13 cellular contexts compared by ENCODE assay signal in genomic region chr21:32240708-32241433, GRCh38. TPM values are rescaled to one million over a fixed set of nuclear protein-coding genes. Genes with fewer than 3 reads are reported as not detected.
DNase-seq lines count a peak whose midpoint lies in the region; ATAC-seq, FAIRE-seq and TF ChIP-seq lines count a peak whose summit lies in the region.
"Had no signal": no experiment of that assay in that cellular context is flagged by ENCODE, and none has a peak within 500 bp of the region (broad histone marks: within the 10 kb centered on the region; RNA-seq: fewer than 3 reads in every experiment).

No MANE protein-coding gene starts in this region.

- ATAC-seq in GM19351 (IDR thresholded peaks at IDR 0.05; ENCODE audit: unreplicated experiment): peak; percentile 65

- H3K9me3 Mint-ChIP-seq in T-helper 2 cell treated with Interferon-gamma antibody and Interleukin-4, amounts not matched to agents 5 μg/mL and 100 μg/mL, for 36 hours: peaks cover 10% of the 10 kb centered on the region
- H3K9me3 Mint-ChIP-seq: activated naive CD8-positive, alpha-beta T cell treated with anti-CD3 and anti-CD28 coated beads for 36 hours had no signal

- H3K27me3 Mint-ChIP-seq in T-helper 2 cell treated with Interferon-gamma antibody and Interleukin-4, amounts not matched to agents 5 μg/mL and 100 μg/mL, for 36 hours (ENCODE audit: low read depth): peaks cover 12% of the 10 kb centered on the region
- H3K27me3 Mint-ChIP-seq: activated naive CD8-positive, alpha-beta T cell treated with anti-CD3 and anti-CD28 coated beads for 36 hours had no signal

- FAIRE-seq in GM12891 (lab: Jason Lieb, UNC): no peak

- H3K4me1 Mint-ChIP-seq in T-helper 2 cell treated with Interferon-gamma antibody and Interleukin-4, amounts not matched to agents 5 μg/mL and 100 μg/mL, for 36 hours (ENCODE audit: low read depth): peaks cover 9% of the 10 kb centered on the region

- H3K36me3 Mint-ChIP-seq in T-helper 2 cell treated with Interferon-gamma antibody and Interleukin-4, amounts not matched to agents 5 μg/mL and 100 μg/mL, for 36 hours (ENCODE audit: low read depth): no peaks in the 10 kb centered on the region
- H3K36me3 Mint-ChIP-seq: activated naive CD8-positive, alpha-beta T cell treated with anti-CD3 and anti-CD28 coated beads for 36 hours had no signal

- H3K4me3 Mint-ChIP-seq in T-helper 2 cell treated with Interferon-gamma antibody and Interleukin-4, amounts not matched to agents 5 μg/mL and 100 μg/mL, for 36 hours: peak overlapping the region; percentile 14
- H3K4me3 Mint-ChIP-seq: activated naive CD8-positive, alpha-beta T cell treated with anti-CD3 and anti-CD28 coated beads for 36 hours had no signal

- TF ChIP-seq POLR2A in GM12891 (IDR thresholded peaks at IDR 0.05; ENCODE audit: low read depth, low read length): no peak

- peak overlapping the region; percentile 11 for H3K27ac Mint-ChIP-seq in T-helper 2 cell treated with Interferon-gamma antibody and Interleukin-4, amounts not matched to agents 5 μg/mL and 100 μg/mL, for 36 hours
- H3K27ac Mint-ChIP-seq: activated naive CD8-positive, alpha-beta T cell treated with anti-CD3 and anti-CD28 coated beads for 36 hours had no signal

- DNase-seq in EH (ENCODE audit: low read depth) (peak; percentile 71), left kidney (ENCODE audit: low read depth, low spot score) (peak; percentile 12), GM12891 (ENCODE audit: insufficient read length, low spot score) (no peak), NCI-H2196 treated with DMSO at 0.1 percent for 48 hours (lab: John Stamatoyannopoulos, UW; ENCODE audit: unreplicated experiment) (no peak), NCI-H2107 (lab: John Stamatoyannopoulos, UW) (no peak), germinal center (ENCODE audit: low spot score) (no peak)
- no peak for DNase-seq in T-helper 2 cell treated with Interferon-gamma antibody and Interleukin-4, amounts not matched to agents 5 μg/mL and 100 μg/mL, for 36 hours (ENCODE audit: low spot score)
- DNase-seq: activated naive CD8-positive, alpha-beta T cell treated with anti-CD3 and anti-CD28 coated beads for 36 hours; Karpas-422; NCI-H1694; NCI-H524 treated with DMSO at 0.1 percent for 48 hours had no signal

TF ChIP-seq in GM12891, 5 proteins besides CTCF, POLR2A, EP300 and RAD21:
- no peak for TF ChIP-seq SPI1 (IDR thresholded peaks at IDR 0.05; ENCODE audit: low read depth, low read length)
- TF ChIP-seq PAX5 (IDR thresholded peaks at IDR 0.05; ENCODE audit: insufficient read depth, low read length, severe bottlenecking): no peak
- TF ChIP-seq TAF1 (IDR thresholded peaks at IDR 0.05; ENCODE audit: low read depth, low read length): no peak
- TF ChIP-seq POU2F2 (IDR thresholded peaks at IDR 0.05; ENCODE audit: low read depth, low read length): no peak
- no peak for TF ChIP-seq POLR2AphosphoS5 (IDR thresholded peaks at IDR 0.05; ENCODE audit: low read depth, low read length)
TF ChIP-seq in GM12891: peak in this region for 0.

RNA-seq across cellular contexts. Expression of gene MIS18A, which starts 38.0 kb away (rescaled TPM):
- polyA plus RNA-seq in GM12891 (2012; ENCODE audit: low read depth, missing spikeins): 13.6 TPM

RNA-seq across cellular contexts. Expression of gene MRAP, which starts 57.8 kb away (rescaled TPM):
- polyA plus RNA-seq in GM12891 (2012; ENCODE audit: low read depth, missing spikeins): not detected
- polyA plus RNA-seq: BJ had no signal

Comparison
In these comparisons a context has a peak if more than half of its experiments do, and no peak if none do; other contexts are left out.
1. DNase-seq: peak in EH (single experiment) and left kidney (single experiment); none in T-helper 2 cell treated with Interferon-gamma antibody and Interleukin-4, amounts not matched to agents 5 μg/mL and 100 μg/mL, for 36 hours (single experiment), GM12891 (single experiment), NCI-H2196 treated with DMSO at 0.1 percent for 48 hours (single experiment), NCI-H2107 (single experiment) and germinal center (single experiment).